ENCODE assay signal across 22 cellular contexts in genomic region chr21:36461277-36461917, GRCh38. TPM values are rescaled to one million over a fixed set of nuclear protein-coding genes. Genes with fewer than 3 reads are reported as not detected.
"Had no signal": no experiment of that assay in that cellular context is flagged by ENCODE, and none has a peak within 500 bp of the region (broad histone marks: within the 10 kb centered on the region; RNA-seq: fewer than 3 reads in every experiment).

No MANE protein-coding gene starts in this region.

- H3K9me3 ChIP-seq: esophagus squamous epithelium, left lung, testis, upper lobe of right lung had no signal

- ATAC-seq: activated CD8-positive, alpha-beta T cell treated with anti-CD3 and anti-CD28 coated beads for 36 hours; left lung; stimulated activated memory B cell treated with anti-CD40 and anti-IgM and Interleukin-4, amounts not matched to agents 10 μg/mL and 1 μg/mL and 100 μg/mL, for 72 hours; T-cell; upper lobe of right lung had no signal

- H3K9ac ChIP-seq: neural progenitor cell had no signal

- H2AFZ ChIP-seq: neural progenitor cell had no signal

- H3K27ac ChIP-seq: cardiac muscle cell, esophagus squamous epithelium, left lung, neural progenitor cell, testis, upper lobe of right lung had no signal

- H3K4me1 ChIP-seq: left lung, neural progenitor cell, upper lobe of right lung had no signal

- DNase-seq: activated CD4-positive, alpha-beta T cell treated with anti-CD3 and anti-CD28 coated beads for 48 hours; activated CD4-positive, CD25-positive, alpha-beta regulatory T cell; activated CD8-positive, alpha-beta T cell treated with anti-CD3 and anti-CD28 coated beads for 36 hours; activated naive CD4-positive, alpha-beta T cell treated with anti-CD3 and anti-CD28 coated beads, Interleukin-2, amount 50 U/mL, for 16 hours; activated T-cell treated with anti-CD3 and anti-CD28 coated beads, Interleukin-2, amount 50 U/mL, for 1 hour; effector CD8-positive, alpha-beta T cell; esophagus squamous epithelium; left lung; naive B cell; stimulated activated CD4-positive, alpha-beta T cell treated with anti-CD3 and anti-CD28 coated beads, Interleukin-4, amount 100 ng/mL, for 4 hours; T-cell; T-helper 9 cell; testis; upper lobe of right lung had no signal

- H3K4me2 ChIP-seq: neural progenitor cell had no signal

- H3K4me3 ChIP-seq: cardiac muscle cell, esophagus squamous epithelium, left lung, neural progenitor cell, testis, upper lobe of right lung had no signal

- H3K27me3 ChIP-seq: cardiac muscle cell, neural progenitor cell, testis, upper lobe of right lung had no signal

- H3K36me3 ChIP-seq: cardiac muscle cell, esophagus squamous epithelium, left lung, neural progenitor cell, upper lobe of right lung had no signal

RNA-seq across cellular contexts. Expression of gene CLDN14, which starts 18.5 kb away (rescaled TPM):
- total RNA-seq: activated CD8-positive, alpha-beta T cell treated with anti-CD3 and anti-CD28 coated beads for 36 hours; activated T-helper 2 cell treated with anti-CD3 and anti-CD28 coated beads, Interferon-gamma antibody, Interleukin-2, Interleukin-4, amounts not matched to agents 10 μg/mL and 5 μg/mL and 100 μg/mL, durations not matched to agents 14 hours and 24 hours and 36 hours; astrocyte; cardiac muscle cell; chondrocyte; esophagus squamous epithelium; left lung; mononuclear cell; osteocyte; T-cell; upper lobe of right lung had no signal
